8 cellular contexts compared by ENCODE assay signal in genomic region chr1:232952514-232953175, GRCh38. TPM values are rescaled to one million over a fixed set of nuclear protein-coding genes. Genes with fewer than 3 reads are reported as not detected.
DNase-seq lines count a peak whose midpoint lies in the region; ATAC-seq and TF ChIP-seq lines count a peak whose summit lies in the region.

No MANE protein-coding gene starts in this region.

- H3K27ac ChIP-seq in OCI-LY3 (ENCODE audit: low read length) = no peak overlapping the region
- H3K27ac ChIP-seq in ascending aorta = no peak overlapping the region

- intact Hi-C loops in ascending aorta (cut with DNase I) = loop anchor here (5.0 kb wide), 1 partner anchor 185 kb away; no protein-coding TSS in a partner anchor

- H2AFZ ChIP-seq in OCI-LY3 (ENCODE audit: low read depth, low read length) = no peak overlapping the region

- peaks cover 29% of the 10 kb centered on the region for H3K79me2 ChIP-seq in OCI-LY3 (ENCODE audit: low read length)

- H3K36me3 ChIP-seq in OCI-LY3 (replicated peaks; ENCODE audit: low read depth, low read length) (peaks cover 17% of the 10 kb centered on the region), ascending aorta (peaks cover 8 to 11% of the 10 kb centered on the region in 2 donors)

- ATAC-seq in GM21367 (IDR thresholded peaks at IDR 0.05; ENCODE audit: unreplicated experiment) (peak; percentile 53), HG03558 (IDR thresholded peaks at IDR 0.05; ENCODE audit: extremely low read depth, unreplicated experiment) (peak; percentile 47)
- ATAC-seq in stimulated activated naive CD8-positive, alpha-beta T cell treated with anti-CD3 and anti-CD28 coated beads, Interleukin-15, Interleukin-2, amounts not matched to agents 100 U/mL and 50 U/mL, for 24 hours = no peak

- no peak overlapping the region for H3K4me2 ChIP-seq in OCI-LY3 (ENCODE audit: low read length)

- no peaks in the 10 kb centered on the region for H4K20me1 ChIP-seq in OCI-LY3 (ENCODE audit: insufficient read depth, low read length)

- TF ChIP-seq CTCF in OCI-LY3 (IDR thresholded peaks at IDR 0.05; ENCODE audit: low read depth, low read length) (peak; percentile 60), ascending aorta (IDR thresholded peaks at IDR 0.05) (peak in 2 of 3 experiments; percentile 41 to 42)

- H3K27me3 ChIP-seq in OCI-LY3 (ENCODE audit: low read depth, low read length) (no peaks in the 10 kb centered on the region), ascending aorta (no peaks in the 10 kb centered on the region)

- H3K9ac ChIP-seq in OCI-LY3 (ENCODE audit: low read length) = no peak overlapping the region

- peak; percentile 19 for DNase-seq in NCI-H2029 (lab: John Stamatoyannopoulos, UW)
- no peak for DNase-seq in NCI-H2029 treated with DMSO at 0.1 percent for 48 hours (lab: John Stamatoyannopoulos, UW)
- no peak for DNase-seq in ascending aorta (ENCODE audit: low spot score in 2 of 2)
- DNase-seq in iPS-NIHi7 (ENCODE audit: extremely low spot score) = peak; percentile 83
- DNase-seq in stimulated activated naive CD8-positive, alpha-beta T cell treated with anti-CD3 and anti-CD28 coated beads, Interleukin-15, Interleukin-2, amounts not matched to agents 100 U/mL and 50 U/mL, for 24 hours = peak; percentile 32

- H3K4me1 ChIP-seq in OCI-LY3 (ENCODE audit: low read length) = peaks cover 19% of the 10 kb centered on the region
- peaks cover 0 to 7% of the 10 kb centered on the region in 2 donors for H3K4me1 ChIP-seq in ascending aorta

- H3K9me3 ChIP-seq in OCI-LY3 (ENCODE audit: insufficient read depth, low read length) = no peaks in the 10 kb centered on the region
- H3K9me3 ChIP-seq in ascending aorta = no peaks in the 10 kb centered on the region

- no peak overlapping the region for H3K4me3 ChIP-seq in OCI-LY3 (ENCODE audit: low read length)
- H3K4me3 ChIP-seq in ascending aorta = no peak overlapping the region

RNA-seq across cellular contexts. Expression of gene NTPCR, which starts 2.2 kb away (rescaled TPM):
- total RNA-seq in ascending aorta = 41.6 TPM

Comparison
In these comparisons a context has a peak if more than half of its experiments do, and no peak if none do; other contexts are left out.
1. DNase-seq: peak in NCI-H2029 (single experiment), iPS-NIHi7 (single experiment) and stimulated activated naive CD8-positive, alpha-beta T cell treated with anti-CD3 and anti-CD28 coated beads, Interleukin-15, Interleukin-2, amounts not matched to agents 100 U/mL and 50 U/mL, for 24 hours (single experiment); none in NCI-H2029 treated with DMSO at 0.1 percent for 48 hours (single experiment) and ascending aorta (0 of 2).